22 cellular contexts compared by ENCODE assay signal in the genomic region with DNA sequence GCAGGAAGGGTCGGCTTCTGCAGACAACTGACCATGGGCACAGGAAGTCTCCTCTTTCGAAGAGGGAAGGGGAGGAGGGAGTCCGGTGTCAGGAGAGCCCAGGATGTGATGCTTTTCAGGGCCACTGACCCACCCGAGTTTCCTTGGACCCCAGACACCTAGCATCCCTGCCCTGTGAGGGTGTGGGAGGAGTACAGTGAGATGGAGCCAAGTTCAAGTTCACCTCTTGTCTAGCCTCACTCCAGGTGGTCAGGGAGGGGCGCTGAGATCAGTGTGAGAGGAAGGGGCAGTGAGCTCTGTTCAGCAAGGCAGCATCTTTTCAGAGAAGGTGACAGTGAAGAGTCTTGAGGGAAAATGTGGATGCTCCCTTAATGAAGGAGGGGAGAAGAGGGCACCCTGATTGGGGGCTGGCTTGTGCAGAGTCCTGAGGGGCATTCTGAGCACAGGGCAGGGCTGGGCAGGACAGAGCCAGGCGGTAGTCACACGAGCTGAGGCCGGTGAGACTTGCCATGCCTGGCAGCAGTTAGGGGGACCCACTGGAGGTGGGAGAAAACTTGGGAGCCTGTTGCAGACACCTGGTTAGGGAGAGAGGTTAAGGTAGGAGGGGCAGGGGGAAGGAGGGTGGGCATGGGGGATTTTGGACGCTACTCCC. TPM values are rescaled to one million over a fixed set of nuclear protein-coding genes. Genes with fewer than 3 reads are reported as not detected.
"Had no signal": no experiment of that assay in that cellular context is flagged by ENCODE, and none has a peak within 500 bp of the region (broad histone marks: within the 10 kb centered on the region; RNA-seq: fewer than 3 reads in every experiment).

No MANE protein-coding gene starts in this region.

- H3K27me3 Mint-ChIP-seq: activated CD4-positive, alpha-beta memory T cell treated with anti-CD3 and anti-CD28 coated beads, Interleukin-2, amount 10 ng/mL, durations not matched to agents 7 days and 5 days; activated CD4-positive, alpha-beta T cell treated with anti-CD3 and anti-CD28 coated beads, Interleukin-2, amount 10 ng/mL, durations not matched to agents 7 days and 5 days; activated naive CD8-positive, alpha-beta T cell; activated T-cell treated with anti-CD3 and anti-CD28 coated beads, Interleukin-2, amount 50 U/mL, for 24 hours; brain had no signal

- H3K27ac Mint-ChIP-seq: activated CD4-positive, alpha-beta memory T cell treated with anti-CD3 and anti-CD28 coated beads, Interleukin-2, amount 10 ng/mL, durations not matched to agents 7 days and 5 days; activated CD4-positive, alpha-beta T cell treated with anti-CD3 and anti-CD28 coated beads, Interleukin-2, amount 10 ng/mL, durations not matched to agents 7 days and 5 days; activated naive CD8-positive, alpha-beta T cell; activated T-cell treated with anti-CD3 and anti-CD28 coated beads, Interleukin-2, amount 50 U/mL, for 24 hours; activated T-helper 1 cell treated with anti-CD3 and anti-CD28 coated beads, Interleukin-12 subunit alpha, Interleukin-12 subunit beta, Interleukin-2, Interleukin-4 antibody, amounts not matched to agents 30 ng/mL and 10 ng/mL and 1 ng/mL, durations not matched to agents 14 hours and 24 hours and 36 hours; brain; T-helper 17 cell had no signal

- H3K36me3 Mint-ChIP-seq: activated naive CD8-positive, alpha-beta T cell had no signal

- H3K4me3 ChIP-seq: MG63 had no signal

- H3K9me3 ChIP-seq: MG63 had no signal

- ATAC-seq: T-helper 17 cell, WTC11 had no signal

- H3K36me3 ChIP-seq: MG63 had no signal

- H3K27me3 ChIP-seq: MG63 had no signal

- H3K4me1 Mint-ChIP-seq: activated CD4-positive, alpha-beta memory T cell treated with anti-CD3 and anti-CD28 coated beads, Interleukin-2, amount 10 ng/mL, durations not matched to agents 7 days and 5 days; activated CD4-positive, alpha-beta T cell treated with anti-CD3 and anti-CD28 coated beads, Interleukin-2, amount 10 ng/mL, durations not matched to agents 7 days and 5 days; brain; T-helper 17 cell; WTC11 had no signal

- DNase-seq: activated CD4-positive, alpha-beta memory T cell treated with anti-CD3 and anti-CD28 coated beads, Interleukin-2, amount 10 ng/mL, durations not matched to agents 7 days and 5 days; activated CD4-positive, alpha-beta T cell treated with anti-CD3 and anti-CD28 coated beads, Interleukin-2, amount 10 ng/mL, durations not matched to agents 7 days and 5 days; activated CD4-positive, CD25-positive, alpha-beta regulatory T cell treated with anti-CD3 and anti-CD28 coated beads, Interleukin-2, amount 50 U/mL, for 72 hours; activated CD8-positive, alpha-beta memory T cell treated with anti-CD3 and anti-CD28 coated beads, Interleukin-2, amount 50 U/mL, for 4 hours; activated effector memory CD4-positive, alpha-beta T cell treated with anti-CD3 and anti-CD28 coated beads, Interleukin-2, amount 50 U/mL, for 16 hours; activated naive CD4-positive, alpha-beta T cell treated with Interleukin-2 at 50 U/mL for 16 hours; activated T-cell treated with anti-CD3 and anti-CD28 coated beads, Interleukin-2, amount 50 U/mL, for 24 hours; amygdala; MG63; MV-4-11; NCI-H1092 treated with DMSO at 0.1 percent for 48 hours; NCI-H1417 treated with DMSO at 0.1 percent for 48 hours; NCI-H1694 treated with DMSO at 0.1 percent for 48 hours; NCI-H2029 treated with DMSO at 0.1 percent for 48 hours; NCI-H524; SIG-M5; T-helper 17 cell; T-helper 9 cell had no signal

- H3K4me3 Mint-ChIP-seq: activated CD4-positive, alpha-beta memory T cell treated with anti-CD3 and anti-CD28 coated beads, Interleukin-2, amount 10 ng/mL, durations not matched to agents 7 days and 5 days; activated CD4-positive, alpha-beta T cell treated with anti-CD3 and anti-CD28 coated beads, Interleukin-2, amount 10 ng/mL, durations not matched to agents 7 days and 5 days; activated naive CD8-positive, alpha-beta T cell; activated T-cell treated with anti-CD3 and anti-CD28 coated beads, Interleukin-2, amount 50 U/mL, for 24 hours; activated T-helper 1 cell treated with anti-CD3 and anti-CD28 coated beads, Interleukin-12 subunit alpha, Interleukin-12 subunit beta, Interleukin-2, Interleukin-4 antibody, amounts not matched to agents 30 ng/mL and 10 ng/mL and 1 ng/mL, durations not matched to agents 14 hours and 24 hours and 36 hours; brain; T-helper 17 cell; WTC11 had no signal

RNA-seq across cellular contexts. Expression of a gene that starts 49.7 kb away (rescaled TPM):
- total RNA-seq: T-helper 17 cell had no signal
